In the genomic region with DNA sequence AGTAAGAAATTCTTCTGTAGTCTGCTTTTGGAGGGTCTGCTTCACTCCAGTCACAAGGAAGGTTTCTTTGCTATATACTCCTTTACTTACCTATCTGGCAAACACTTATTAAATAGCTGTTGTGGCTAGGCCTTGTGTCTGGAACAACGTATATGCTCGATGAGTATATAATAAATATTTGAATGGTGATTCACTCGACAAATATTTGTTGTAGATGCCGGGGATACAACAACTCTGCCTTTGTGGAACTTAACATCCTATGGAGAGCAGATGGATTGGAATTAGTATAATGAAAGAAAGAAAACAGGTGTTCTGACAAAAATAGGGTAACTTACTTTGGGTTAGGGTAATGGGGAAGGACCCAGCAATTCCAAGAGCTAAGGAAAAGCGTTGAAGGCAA, we compare ENCODE assay signal across 13 cellular contexts. TPM values are rescaled to one million over a fixed set of nuclear protein-coding genes. Genes with fewer than 3 reads are reported as not detected.
DNase-seq lines count a peak whose midpoint lies in the region; ATAC-seq and TF ChIP-seq lines count a peak whose summit lies in the region.
"Had no signal": no experiment of that assay in that cellular context is flagged by ENCODE, and none has a peak within 500 bp of the region (broad histone marks: within the 10 kb centered on the region; RNA-seq: fewer than 3 reads in every experiment).

No MANE protein-coding gene starts in this region.

- no peaks in the 10 kb centered on the region for H3K9me2 ChIP-seq in OCI-LY7 (ENCODE audit: insufficient read depth, low read length)

- no peak overlapping the region for H3K4me2 ChIP-seq in mesenchymal stem cell (ENCODE audit: low read length, poor library complexity, severe bottlenecking)
- no peak overlapping the region for H3K4me2 ChIP-seq in OCI-LY7 (ENCODE audit: low read length)

- no peak overlapping the region for H4K8ac ChIP-seq in mesenchymal stem cell (ENCODE audit: low read length)

- peak; percentile 42 for DNase-seq in COLO668 (lab: John Stamatoyannopoulos, UW; ENCODE audit: unreplicated experiment)
- DNase-seq in LHCN-M2 (ENCODE audit: low read depth): peak; percentile 28
- peak; percentile 51 for DNase-seq in adipocyte (ENCODE audit: low read depth)
- DNase-seq in mesenchymal stem cell: peak; percentile 60
- DNase-seq in KG1 (lab: John Stamatoyannopoulos, UW): no peak
- no peak for DNase-seq in OCI-LY7 (ENCODE audit: low spot score)
- no peak for DNase-seq in MV-4-11 (lab: John Stamatoyannopoulos, UW)
- DNase-seq: activated gamma-delta T cell; effector CD8-positive, alpha-beta T cell; NCI-H1048; stimulated activated CD4-positive, alpha-beta T cell treated with anti-CD3 and anti-CD28 coated beads, Interleukin-4, amount 100 ng/mL, for 24 hours; thyroid gland had no signal

- peaks cover 80% of the 10 kb centered on the region for H3K79me2 ChIP-seq in OCI-LY7 (ENCODE audit: insufficient read depth, low read depth, low read length)

- H2BK12ac ChIP-seq in mesenchymal stem cell (ENCODE audit: low read length in 2 of 2): no peak overlapping the region

- peaks cover 7% of the 10 kb centered on the region; the same call in 1 of the 2 replicates for H4K20me1 ChIP-seq in OCI-LY7 (ENCODE audit: insufficient read depth, low read length)

- H3K9me3 ChIP-seq in adipocyte (ENCODE audit: control insufficient read depth, low read length) (no peaks in the 10 kb centered on the region), mesenchymal stem cell (ENCODE audit: control insufficient read depth, low read length) (no peaks in the 10 kb centered on the region), OCI-LY7 (ENCODE audit: low read length) (no peaks in the 10 kb centered on the region)
- H3K9me3 ChIP-seq: thyroid gland had no signal

- H2BK120ac ChIP-seq in mesenchymal stem cell (ENCODE audit: low read depth, low read length): no peak overlapping the region

- BruUV-seq in OCI-LY7 (replicated peaks; lab: Mats Ljungman, UMichigan): no TSS peak

- WGBS in mesenchymal stem cell: 17% methylated on average over 4 of the region's 5 CpGs

- H2AFZ ChIP-seq in mesenchymal stem cell (ENCODE audit: low read depth, low read length) (no peak overlapping the region), OCI-LY7 (ENCODE audit: low read length) (no peak overlapping the region)

- H2BK5ac ChIP-seq in mesenchymal stem cell (ENCODE audit: low read depth, low read length, poor library complexity, severe bottlenecking): no peak overlapping the region

- H3K9ac ChIP-seq in adipocyte (ENCODE audit: low read length) (no peak overlapping the region), mesenchymal stem cell (ENCODE audit: low read length) (no peak overlapping the region)

- H3K4me3 ChIP-seq in adipocyte (ENCODE audit: low read length): no peak overlapping the region
- H3K4me3 ChIP-seq in mesenchymal stem cell (ENCODE audit: insufficient read depth in 1 of 2, low read depth in 1 of 2, low read length in 2 of 2): no peak overlapping the region
- no peak overlapping the region for H3K4me3 ChIP-seq in OCI-LY7 (ENCODE audit: low read depth, low read length, poor library complexity, severe bottlenecking)
- H3K4me3 ChIP-seq: thyroid gland had no signal

- H3K27me3 ChIP-seq in adipocyte (replicated peaks; ENCODE audit: control insufficient read depth, insufficient read depth, low read length) (no peaks in the 10 kb centered on the region), mesenchymal stem cell (ENCODE audit: control insufficient read depth in 1 of 2, insufficient read depth in 1 of 2, low read length in 2 of 2) (no peaks in the 10 kb centered on the region)
- H3K27me3 ChIP-seq: thyroid gland had no signal

- no peak for ATAC-seq in HG03439 (IDR thresholded peaks at IDR 0.05; ENCODE audit: unreplicated experiment)

- no peak overlapping the region for H4K91ac ChIP-seq in mesenchymal stem cell (ENCODE audit: low read length)

- peaks cover 15% of the 10 kb centered on the region for H3K4me1 ChIP-seq in adipocyte (ENCODE audit: control insufficient read depth, insufficient read depth, low read length)
- H3K4me1 ChIP-seq in mesenchymal stem cell (ENCODE audit: control insufficient read depth, insufficient read depth, low read depth, low read length): peaks cover 8% of the 10 kb centered on the region
- H3K4me1 ChIP-seq in OCI-LY7 (ENCODE audit: insufficient read depth, low read length, poor library complexity, severe bottlenecking): no peaks in the 10 kb centered on the region

- peaks cover 3% of the 10 kb centered on the region for H3K36me3 ChIP-seq in adipocyte (ENCODE audit: control insufficient read depth, insufficient read depth, low read length, severe bottlenecking)
- peaks cover 0 to 3% of the 10 kb centered on the region in 2 experiments for H3K36me3 ChIP-seq in mesenchymal stem cell (ENCODE audit: control insufficient read depth in 1 of 2, insufficient read depth in 2 of 2, low read depth in 1 of 2, low read length in 2 of 2)
- peaks cover 28% of the 10 kb centered on the region for H3K36me3 ChIP-seq in OCI-LY7 (ENCODE audit: insufficient read depth, low read length)
- H3K36me3 ChIP-seq: thyroid gland had no signal

- H3K18ac ChIP-seq in mesenchymal stem cell (ENCODE audit: low read depth in 1 of 2, low read length in 2 of 2): no peak overlapping the region

- H3K23ac ChIP-seq in mesenchymal stem cell (ENCODE audit: low read length in 2 of 2): no peak overlapping the region

- H3K4ac ChIP-seq in mesenchymal stem cell (ENCODE audit: low read depth in 1 of 2, low read length in 2 of 2): no peak overlapping the region

- POLR2A ChIA-PET in OCI-LY7 (lab: Charles Lee): no interaction called here

- CTCF ChIA-PET in OCI-LY7 (lab: Charles Lee; ENCODE audit: unreplicated experiment): no interaction called here

- no peak overlapping the region for H3K14ac ChIP-seq in mesenchymal stem cell (ENCODE audit: low read length in 2 of 2)

- no peak overlapping the region for H2BK15ac ChIP-seq in mesenchymal stem cell (ENCODE audit: low read depth, poor library complexity, severe bottlenecking)

- no peaks in the 10 kb centered on the region for H3K79me1 ChIP-seq in mesenchymal stem cell (replicated peaks; ENCODE audit: low read length, poor library complexity, severe bottlenecking)

- intact Hi-C loops in OCI-LY7 (cut with micrococcal nuclease; ENCODE audit: unreplicated experiment): no loop called here

- H2AK5ac ChIP-seq in mesenchymal stem cell (ENCODE audit: low read length, severe bottlenecking): no peak overlapping the region

- no peak for TF ChIP-seq CTCF in OCI-LY7 (conservative IDR thresholded peaks at IDR 0.05; ENCODE audit: low read length)

- H3K27ac ChIP-seq in mesenchymal stem cell (ENCODE audit: low read length, poor library complexity, severe bottlenecking): peak overlapping the region; percentile 53
- no peak overlapping the region for H3K27ac ChIP-seq in OCI-LY7 (ENCODE audit: low read depth, low read length, poor library complexity, severe bottlenecking)
- H3K27ac ChIP-seq: thyroid gland had no signal

RNA-seq across cellular contexts. Expression of gene KPNA6, which starts 31.1 kb away (rescaled TPM):
- 50.8 and 57.4 TPM in 2 replicates for total RNA-seq in LHCN-M2 (2014; rRNA removed)
- 24.4 TPM for polyA plus RNA-seq in LHCN-M2 (2012)
- polyA plus RNA-seq in mesenchymal stem cell (2013, experiment 1 of 2): 30.2 TPM
- polyA plus RNA-seq in mesenchymal stem cell (2013, experiment 2 of 2): 28.7 TPM
- 16.6 and 19.5 TPM in 2 replicates for total RNA-seq in OCI-LY7 (2014; rRNA removed; shearing (Covaris generic))
- total RNA-seq in OCI-LY7 (2022): 36.3 and 40.7 TPM in 2 replicates

RNA-seq across cellular contexts. Expression of gene TXLNA, which starts 40.5 kb away (rescaled TPM):
- total RNA-seq in LHCN-M2 (2014; rRNA removed): 79.6 and 81.6 TPM in 2 replicates
- 37.4 TPM for polyA plus RNA-seq in LHCN-M2 (2012)
- polyA plus RNA-seq in mesenchymal stem cell (2013, experiment 1 of 2): 37.9 TPM
- 37.1 TPM for polyA plus RNA-seq in mesenchymal stem cell (2013, experiment 2 of 2)
- 42.0 and 47.5 TPM in 2 replicates for total RNA-seq in OCI-LY7 (2014; rRNA removed; shearing (Covaris generic))
- total RNA-seq in OCI-LY7 (2022): 46.4 and 47.3 TPM in 2 replicates

Comparison
In these comparisons a context has a peak if more than half of its experiments do, and no peak if none do; other contexts are left out.
1. DNase-seq: peak in COLO668 (single experiment), LHCN-M2 (single experiment), adipocyte (single experiment) and mesenchymal stem cell (single experiment); none in KG1 (single experiment), OCI-LY7 (single experiment) and MV-4-11 (single experiment).